ENCODE assay signal across 27 cellular contexts in the genomic region with DNA sequence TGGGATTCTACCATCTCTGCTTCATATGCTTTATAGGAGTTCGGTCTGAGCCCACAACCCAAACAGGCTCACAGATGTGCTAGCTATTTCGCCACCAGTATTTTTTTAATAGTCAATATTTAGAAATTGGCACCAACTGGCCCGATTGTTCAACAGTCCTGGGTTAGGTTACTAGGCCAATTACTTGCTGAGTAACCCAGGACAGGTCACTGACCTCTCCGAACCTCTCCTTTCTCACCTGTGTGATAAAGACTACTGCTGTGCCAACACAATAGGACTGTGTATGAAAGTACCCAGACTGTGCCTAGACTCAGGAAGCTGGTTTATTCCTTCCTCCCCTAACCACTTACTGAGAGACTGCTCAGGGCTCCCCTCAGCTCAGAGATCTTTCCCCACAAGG. TPM values are rescaled to one million over a fixed set of nuclear protein-coding genes. Genes with fewer than 3 reads are reported as not detected.
"Had no signal": no experiment of that assay in that cellular context is flagged by ENCODE, and none has a peak within 500 bp of the region (broad histone marks: within the 10 kb centered on the region; RNA-seq: fewer than 3 reads in every experiment).

No MANE protein-coding gene starts in this region.

- H3K4me1 Mint-ChIP-seq: immature natural killer cell; naive thymus-derived CD4-positive, alpha-beta T cell; stimulated activated effector memory CD8-positive, alpha-beta T cell treated with anti-CD3 and anti-CD28 coated beads, Interleukin-12 subunit alpha, Interleukin-12 subunit beta, amount 100 ng/mL, for 72 hours had no signal

- H3K27ac Mint-ChIP-seq: immature natural killer cell; natural killer cell treated with Interleukin-12 subunit alpha and Interleukin-12 subunit beta and Interleukin-15 and Interleukin-18, amount 100 ng/mL, for 72 hours; progenitor cell of endocrine pancreas; stimulated activated effector memory CD8-positive, alpha-beta T cell treated with anti-CD3 and anti-CD28 coated beads, Interleukin-12 subunit alpha, Interleukin-12 subunit beta, amount 100 ng/mL, for 72 hours; stimulated activated naive CD8-positive, alpha-beta T cell treated with anti-CD3 and anti-CD28 coated beads, Interleukin-15, Interleukin-2, amounts not matched to agents 100 ng/mL and 50 ng/mL, for 24 hours; type B pancreatic cell had no signal

- H3K4me1 ChIP-seq: lower lobe of right lung, right atrium auricular region, spleen, tibial artery, uterus had no signal

- H3K4me3 Mint-ChIP-seq: immature natural killer cell; naive thymus-derived CD4-positive, alpha-beta T cell; natural killer cell treated with Interleukin-12 subunit alpha and Interleukin-12 subunit beta and Interleukin-15 and Interleukin-18, amount 100 ng/mL, for 72 hours; stimulated activated effector memory CD8-positive, alpha-beta T cell treated with anti-CD3 and anti-CD28 coated beads, Interleukin-12 subunit alpha, Interleukin-12 subunit beta, amount 100 ng/mL, for 72 hours; stimulated activated naive CD8-positive, alpha-beta T cell treated with anti-CD3 and anti-CD28 coated beads, Interleukin-15, Interleukin-2, amounts not matched to agents 100 ng/mL and 50 ng/mL, for 24 hours; type B pancreatic cell had no signal

- H3K9me3 Mint-ChIP-seq: type B pancreatic cell had no signal

- DNase-seq: hypothalamus; immature natural killer cell; left ventricle myocardium superior; lower lobe of right lung; mammary epithelial cell; mesendoderm; midbrain; mucosa of descending colon; naive thymus-derived CD4-positive, alpha-beta T cell; ovary; spleen; stimulated activated CD4-positive, alpha-beta T cell treated with anti-CD3 and anti-CD28 coated beads, Interleukin-4, amount 100 ng/mL, for 24 hours; stimulated activated naive CD4-positive, alpha-beta T cell; tibial artery; uterus had no signal

- H3K36me3 Mint-ChIP-seq: immature natural killer cell; natural killer cell treated with Interleukin-12 subunit alpha and Interleukin-12 subunit beta and Interleukin-15 and Interleukin-18, amount 100 ng/mL, for 72 hours; stimulated activated effector memory CD8-positive, alpha-beta T cell treated with anti-CD3 and anti-CD28 coated beads, Interleukin-12 subunit alpha, Interleukin-12 subunit beta, amount 100 ng/mL, for 72 hours; type B pancreatic cell had no signal

- H3K27ac ChIP-seq: lower lobe of right lung, ovary, right atrium auricular region, skin epidermis, spleen, suprapubic skin, thoracic aorta, tibial artery, uterus had no signal

- H3K27me3 ChIP-seq: ovary, right atrium auricular region, suprapubic skin, uterus had no signal

- H3K9me3 ChIP-seq: lower lobe of right lung, mucosa of descending colon, ovary, suprapubic skin, uterus had no signal

- H3K4me3 ChIP-seq: lower lobe of right lung, mucosa of descending colon, ovary, right atrium auricular region, skin epidermis, spleen, suprapubic skin, thoracic aorta, tibial artery, uterus had no signal

- H3K27me3 Mint-ChIP-seq: type B pancreatic cell had no signal

- H3K36me3 ChIP-seq: lower lobe of right lung, ovary, right atrium auricular region, spleen, suprapubic skin, thoracic aorta, uterus had no signal

- ATAC-seq: left ventricle myocardium superior; lower lobe of right lung; mucosa of descending colon; naive thymus-derived CD4-positive, alpha-beta T cell; natural killer cell treated with Interleukin-12 subunit alpha and Interleukin-12 subunit beta and Interleukin-15 and Interleukin-18, amount 100 ng/mL, for 72 hours; sciatic nerve; stimulated activated effector memory CD8-positive, alpha-beta T cell treated with anti-CD3 and anti-CD28 coated beads, Interleukin-12 subunit alpha, Interleukin-12 subunit beta, amount 100 ng/mL, for 72 hours had no signal

RNA-seq across cellular contexts. Expression of a gene that starts 8.3 kb away (rescaled TPM):
- total RNA-seq: naive thymus-derived CD4-positive, alpha-beta T cell; natural killer cell treated with Interleukin-12 subunit alpha and Interleukin-12 subunit beta and Interleukin-15 and Interleukin-18, amount 100 ng/mL, for 72 hours; pulmonary artery endothelial cell had no signal
- polyA plus RNA-seq: immature natural killer cell, neural cell had no signal

RNA-seq across cellular contexts. Expression of a gene that starts 43.1 kb away (rescaled TPM):
- total RNA-seq: left ventricle myocardium superior; lower lobe of right lung; naive thymus-derived CD4-positive, alpha-beta T cell; natural killer cell treated with Interleukin-12 subunit alpha and Interleukin-12 subunit beta and Interleukin-15 and Interleukin-18, amount 100 ng/mL, for 72 hours; progenitor cell of endocrine pancreas; pulmonary artery endothelial cell; spleen had no signal
- polyA plus RNA-seq: immature natural killer cell; naive thymus-derived CD4-positive, alpha-beta T cell; neural cell had no signal
